ENCODE assay signal across 8 cellular contexts in the genomic region with DNA sequence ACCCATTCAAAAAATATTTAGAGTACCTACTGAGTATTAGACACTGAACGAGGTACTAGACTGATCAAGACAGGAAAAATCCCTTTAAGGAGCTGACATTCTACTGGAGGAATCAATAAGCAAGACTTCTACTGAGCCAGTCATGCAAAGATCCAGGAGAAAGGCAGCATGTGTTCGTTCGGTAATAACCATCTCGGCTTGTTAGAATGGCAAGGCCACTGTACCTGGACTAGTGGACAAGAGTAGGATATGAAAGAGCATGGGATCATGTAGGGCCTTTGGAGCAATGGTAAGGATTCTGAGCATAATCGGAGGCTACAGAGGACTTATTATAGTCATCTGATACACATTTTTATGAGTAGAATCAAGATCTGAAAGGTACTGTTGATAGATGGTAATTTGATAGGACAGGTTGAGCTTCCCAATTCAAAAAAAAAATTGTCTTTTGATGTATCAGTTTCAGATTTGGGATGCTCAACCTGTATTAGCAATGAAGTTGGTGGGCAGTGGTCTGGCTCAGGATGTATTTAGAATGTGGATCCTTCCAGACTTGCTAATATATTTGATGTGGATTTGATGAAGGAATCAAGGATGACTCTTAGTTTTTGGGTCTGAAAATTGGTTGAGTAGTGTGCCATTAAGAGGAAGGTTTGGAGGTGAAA. TPM values are rescaled to one million over a fixed set of nuclear protein-coding genes. Genes with fewer than 3 reads are reported as not detected.
DNase-seq lines count a peak whose midpoint lies in the region; TF ChIP-seq lines count a peak whose summit lies in the region.

No MANE protein-coding gene starts in this region.

- H3K36me3 Mint-ChIP-seq in activated T-cell treated with anti-CD3 and anti-CD28 coated beads, Interleukin-2, amount 50 U/mL, for 24 hours (ENCODE audit: low read depth): peaks cover 81% of the 10 kb centered on the region

- no peak for DNase-seq in activated T-cell treated with anti-CD3 and anti-CD28 coated beads, Interleukin-2, amount 50 U/mL, for 24 hours
- DNase-seq in activated T-cell treated with anti-CD3 and anti-CD28 coated beads, Interleukin-2, amount 50 U/mL, for 48 hours: no peak
- DNase-seq in SK-N-MC (ENCODE audit: low read depth, low spot score) (no peak), fibroblast of pulmonary artery (ENCODE audit: low read depth) (no peak), ecto neural progenitor cell (ENCODE audit: low spot score) (no peak), anterior cingulate cortex (lab: John Stamatoyannopoulos, UW) (no peak)
- DNase-seq in activated effector memory CD4-positive, alpha-beta T cell treated with anti-CD3 and anti-CD28 coated beads, Interleukin-2, amount 50 U/mL, for 16 hours: no peak

- no peak overlapping the region for H3K9ac ChIP-seq in SK-N-MC (ENCODE audit: insufficient read length)

- H3K4me3 Mint-ChIP-seq in activated T-cell treated with anti-CD3 and anti-CD28 coated beads, Interleukin-2, amount 50 U/mL, for 24 hours: peak overlapping the region; percentile 92

- H3K4me1 Mint-ChIP-seq in activated T-cell treated with anti-CD3 and anti-CD28 coated beads, Interleukin-2, amount 50 U/mL, for 24 hours (ENCODE audit: low read depth): peaks cover 65% of the 10 kb centered on the region

- peaks cover 39% of the 10 kb centered on the region for H3K36me3 ChIP-seq in SK-N-MC (ENCODE audit: insufficient read depth, low read length)

- peak overlapping the region; percentile 100 for H3K27ac Mint-ChIP-seq in activated T-cell treated with anti-CD3 and anti-CD28 coated beads, Interleukin-2, amount 50 U/mL, for 24 hours

- H3K4me3 ChIP-seq in SK-N-MC (peak overlapping the region; percentile 92), fibroblast of pulmonary artery (replicated peaks; ENCODE audit: low read depth, low read length) (peak overlapping the region; percentile 62)

- H3K9me3 ChIP-seq in SK-N-MC (ENCODE audit: low read depth, low read length): no peaks in the 10 kb centered on the region

- H3K27me3 Mint-ChIP-seq in activated T-cell treated with anti-CD3 and anti-CD28 coated beads, Interleukin-2, amount 50 U/mL, for 24 hours: no peaks in the 10 kb centered on the region

- H3K9me3 Mint-ChIP-seq in activated T-cell treated with anti-CD3 and anti-CD28 coated beads, Interleukin-2, amount 50 U/mL, for 24 hours: no peaks in the 10 kb centered on the region

- TF ChIP-seq CTCF in fibroblast of pulmonary artery (IDR thresholded peaks at IDR 0.05; ENCODE audit: low read length, missing control alignments): no peak

- H3K27ac ChIP-seq in SK-N-MC (peak overlapping the region; percentile 99), temporal lobe (ENCODE audit: low read depth, low read length) (peak overlapping the region; percentile 31)

RNA-seq across cellular contexts. Expression of gene COX20, which starts 2.3 kb away (rescaled TPM):
- total RNA-seq in temporal lobe: 70.8 TPM

RNA-seq across cellular contexts. Expression of gene HNRNPU, which starts 26.6 kb away (rescaled TPM):
- 443 TPM for total RNA-seq in temporal lobe
